8 cellular contexts compared by ENCODE assay signal in genomic region chr15:79380755-79381499, GRCh38. TPM values are rescaled to one million over a fixed set of nuclear protein-coding genes. Genes with fewer than 3 reads are reported as not detected.
DNase-seq lines count a peak whose midpoint lies in the region; TF ChIP-seq lines count a peak whose summit lies in the region.

No MANE protein-coding gene starts in this region.

- H3K27ac ChIP-seq in RWPE1 = no peak overlapping the region
- no peak overlapping the region for H3K27ac ChIP-seq in thyroid gland

- POLR2A ChIA-PET in RWPE1 (lab: Yijun Ruan, JAX; ENCODE audit: low non-redundant PET) = no interaction called here

- intact Hi-C loops in activated T-helper 2 cell treated with anti-CD3 and anti-CD28 coated beads, Interferon-gamma antibody, Interleukin-2, Interleukin-4, amounts not matched to agents 10 μg/mL and 5 μg/mL and 100 μg/mL, durations not matched to agents 14 hours and 24 hours and 36 hours (cut with micrococcal nuclease) = loop anchor here (1.0 to 10.0 kb wide), 3 partner anchors 215 to 614 kb away; no protein-coding TSS in a partner anchor
- intact Hi-C loops in thyroid gland (cut with DNase I) = loop anchor here (10.0 kb wide), 1 partner anchor 614 kb away; no protein-coding TSS in a partner anchor

- CTCF ChIA-PET in RWPE1 (lab: Yijun Ruan, JAX) = interaction anchor here (0.5 to 2.9 kb wide), 23 partner anchors 11 to 841 kb away, joined by 3 to 29 read pairs (median 3); no protein-coding TSS in a partner anchor

- no peak for TF ChIP-seq POLR2A in thyroid gland (IDR thresholded peaks at IDR 0.05)

- H3K36me3 ChIP-seq in thyroid gland = no peaks in the 10 kb centered on the region

- no peaks in the 10 kb centered on the region for H3K36me3 Mint-ChIP-seq in activated T-helper 2 cell treated with anti-CD3 and anti-CD28 coated beads, Interferon-gamma antibody, Interleukin-2, Interleukin-4, amounts not matched to agents 10 μg/mL and 5 μg/mL and 100 μg/mL, durations not matched to agents 14 hours and 24 hours and 36 hours (ENCODE audit: low read depth)
- H3K36me3 Mint-ChIP-seq in osteocyte (ENCODE audit: unreplicated experiment) = peaks cover 3% of the 10 kb centered on the region

- H3K9me3 ChIP-seq in thyroid gland = no peaks in the 10 kb centered on the region

- peaks cover 3 to 9% of the 10 kb centered on the region in 2 donors for H3K4me1 ChIP-seq in thyroid gland

- no peak overlapping the region for H3K4me3 ChIP-seq in thyroid gland (replicated peaks in 1 of 3)

- peak; percentile 51 to 56 for DNase-seq in AML-193 (lab: John Stamatoyannopoulos, UW)
- peak; percentile 50 for DNase-seq in GM19240 (ENCODE audit: insufficient read length, low spot score)
- peak; percentile 61 for DNase-seq in LHCN-M2 (ENCODE audit: low read depth)
- DNase-seq in RWPE1 (ENCODE audit: low spot score) = peak; percentile 58
- DNase-seq in activated T-helper 2 cell treated with anti-CD3 and anti-CD28 coated beads, Interferon-gamma antibody, Interleukin-2, Interleukin-4, amounts not matched to agents 10 μg/mL and 5 μg/mL and 100 μg/mL, durations not matched to agents 14 hours and 24 hours and 36 hours (ENCODE audit: low spot score) = peak; percentile 46
- peak; percentile 55 for DNase-seq in foreskin melanocyte
- DNase-seq in osteocyte (ENCODE audit: extremely low spot score, unreplicated experiment) = peak; percentile 89
- peak; percentile 86 to 87 for DNase-seq in thyroid gland

- no peaks in the 10 kb centered on the region for H3K27me3 Mint-ChIP-seq in activated T-helper 2 cell treated with anti-CD3 and anti-CD28 coated beads, Interferon-gamma antibody, Interleukin-2, Interleukin-4, amounts not matched to agents 10 μg/mL and 5 μg/mL and 100 μg/mL, durations not matched to agents 14 hours and 24 hours and 36 hours (ENCODE audit: low read depth)
- H3K27me3 Mint-ChIP-seq in osteocyte (ENCODE audit: unreplicated experiment) = no peaks in the 10 kb centered on the region

- 46 to 50% methylated on average over 4 of the region's 4 CpGs for WGBS in thyroid gland, 2 donors

- TF ChIP-seq CTCF in RWPE1 (conservative IDR thresholded peaks at IDR 0.05; ENCODE audit: low read depth) (peak; percentile 94), osteocyte (IDR thresholded peaks at IDR 0.05) (peak; percentile 96), thyroid gland (IDR thresholded peaks at IDR 0.05) (peak; percentile 73 to 90 (median 84))

- H3K9me3 Mint-ChIP-seq in activated T-helper 2 cell treated with anti-CD3 and anti-CD28 coated beads, Interferon-gamma antibody, Interleukin-2, Interleukin-4, amounts not matched to agents 10 μg/mL and 5 μg/mL and 100 μg/mL, durations not matched to agents 14 hours and 24 hours and 36 hours = no peaks in the 10 kb centered on the region
- H3K9me3 Mint-ChIP-seq in osteocyte (ENCODE audit: unreplicated experiment) = no peaks in the 10 kb centered on the region

- no peaks in the 10 kb centered on the region for H3K27me3 ChIP-seq in thyroid gland

- H3K27ac Mint-ChIP-seq in activated T-helper 2 cell treated with anti-CD3 and anti-CD28 coated beads, Interferon-gamma antibody, Interleukin-2, Interleukin-4, amounts not matched to agents 10 μg/mL and 5 μg/mL and 100 μg/mL, durations not matched to agents 14 hours and 24 hours and 36 hours = no peak overlapping the region
- no peak overlapping the region for H3K27ac Mint-ChIP-seq in osteocyte (ENCODE audit: unreplicated experiment)

- H3K4me3 Mint-ChIP-seq in activated T-helper 2 cell treated with anti-CD3 and anti-CD28 coated beads, Interferon-gamma antibody, Interleukin-2, Interleukin-4, amounts not matched to agents 10 μg/mL and 5 μg/mL and 100 μg/mL, durations not matched to agents 14 hours and 24 hours and 36 hours (ENCODE audit: low read depth) = no peak overlapping the region
- no peak overlapping the region for H3K4me3 Mint-ChIP-seq in osteocyte (ENCODE audit: unreplicated experiment)

- peaks cover 3% of the 10 kb centered on the region for H3K4me1 Mint-ChIP-seq in activated T-helper 2 cell treated with anti-CD3 and anti-CD28 coated beads, Interferon-gamma antibody, Interleukin-2, Interleukin-4, amounts not matched to agents 10 μg/mL and 5 μg/mL and 100 μg/mL, durations not matched to agents 14 hours and 24 hours and 36 hours (ENCODE audit: low read depth)
- H3K4me1 Mint-ChIP-seq in osteocyte (ENCODE audit: unreplicated experiment) = no peaks in the 10 kb centered on the region

RNA-seq across cellular contexts. Expression of gene MINAR1, which starts 51.2 kb away (rescaled TPM):
- total RNA-seq in LHCN-M2 (2014; rRNA removed) = 0.26 and 0.52 TPM in 2 replicates
- 0.26 TPM for polyA plus RNA-seq in LHCN-M2 (2012)
- total RNA-seq in activated T-helper 2 cell treated with anti-CD3 and anti-CD28 coated beads, Interferon-gamma antibody, Interleukin-2, Interleukin-4, amounts not matched to agents 10 μg/mL and 5 μg/mL and 100 μg/mL, durations not matched to agents 14 hours and 24 hours and 36 hours = 0.55 and 0.67 TPM in 2 replicates
- 1.7 and 2.1 TPM in 2 replicates for total RNA-seq in osteocyte
- total RNA-seq in thyroid gland = 1 to 10 TPM in 3 of 4 donors, under 1 TPM in 1; 0.67 to 1.3 (median 1.1) TPM
